Comparison of ENCODE assay signal across 8 cellular contexts in genomic region chr2:7430869-7431641, GRCh38.
A peak's percentile ranks its signal among the peaks of the same experiment; 100 is the strongest.
DNase-seq lines count a peak whose midpoint lies in the region; ATAC-seq, FAIRE-seq and TF ChIP-seq lines count a peak whose summit lies in the region.

No MANE protein-coding gene starts in this region.

- no peaks in the 10 kb centered on the region for H3K9me3 ChIP-seq in neutrophil

- TF ChIP-seq CTCF in neutrophil (IDR thresholded peaks at IDR 0.05) = no peak

- intact Hi-C loops in activated CD4-positive, alpha-beta memory T cell treated with anti-CD3 and anti-CD28 coated beads for 36 hours (cut with micrococcal nuclease) = loop anchor here (10.0 kb wide), 2 partner anchors 516 to 904 kb away; partner anchors contain the start of gene RNF144A

- peak overlapping the region; percentile 65 to 69 for H3K4me3 ChIP-seq in neutrophil (ENCODE audit: low read depth in 1 of 2, low read length in 1 of 2)

- POLR2A ChIA-PET in activated CD4-positive, alpha-beta memory T cell treated with anti-CD3 and anti-CD28 coated beads for 36 hours (lab: Charles Lee) = interaction anchor here (1.0 to 1.4 kb wide), 4 partner anchors 19 to 1251 kb away, joined by 3 to 4 read pairs (median 4); partner anchors contain the start of gene ID2

- CTCF ChIA-PET in activated CD4-positive, alpha-beta memory T cell treated with anti-CD3 and anti-CD28 coated beads for 36 hours (lab: Charles Lee) = no interaction called here

- H3K4me1 ChIP-seq in neutrophil (ENCODE audit: control insufficient read depth in 1 of 2, insufficient read depth in 1 of 2, low read depth in 1 of 2, low read length in 1 of 2) = peaks cover 52 to 61% of the 10 kb centered on the region in 2 experiments

- FAIRE-seq in HTR-8/SVneo (lab: Jason Lieb, UNC) = no peak

- peaks cover 28% of the 10 kb centered on the region for H3K27me3 ChIP-seq in neutrophil

- peaks cover 9% of the 10 kb centered on the region for H3K9me3 Mint-ChIP-seq in activated CD4-positive, alpha-beta memory T cell treated with anti-CD3 and anti-CD28 coated beads for 36 hours

- H3K27ac Mint-ChIP-seq in activated CD4-positive, alpha-beta memory T cell treated with anti-CD3 and anti-CD28 coated beads for 36 hours = peak overlapping the region; percentile 88

- peak; percentile 62 for ATAC-seq in HG03025 (IDR thresholded peaks at IDR 0.05; ENCODE audit: low FRiP score, unreplicated experiment)

- peaks cover 26% of the 10 kb centered on the region for H3K36me3 Mint-ChIP-seq in activated CD4-positive, alpha-beta memory T cell treated with anti-CD3 and anti-CD28 coated beads for 36 hours

- peak overlapping the region; percentile 74 for H3K4me3 Mint-ChIP-seq in activated CD4-positive, alpha-beta memory T cell treated with anti-CD3 and anti-CD28 coated beads for 36 hours

- peaks cover 59% of the 10 kb centered on the region for H3K4me1 Mint-ChIP-seq in activated CD4-positive, alpha-beta memory T cell treated with anti-CD3 and anti-CD28 coated beads for 36 hours (ENCODE audit: low read depth)

- H3K27ac ChIP-seq in neutrophil = peak overlapping the region; percentile 81

- DNase-seq in DMS53 treated with DMSO at 0.1 percent for 48 hours (lab: John Stamatoyannopoulos, UW; ENCODE audit: unreplicated experiment) (peak; percentile 33), foreskin melanocyte (peak; percentile 82), HTR-8/SVneo (ENCODE audit: insufficient read length, low spot score) (no peak), cerebellar nuclear complex (lab: John Stamatoyannopoulos, UW) (no peak), middle frontal gyrus (ENCODE audit: extremely low spot score, low spot score) (no peak)
- DNase-seq in activated CD4-positive, alpha-beta memory T cell treated with anti-CD3 and anti-CD28 coated beads for 36 hours = peak; percentile 78

- H3K36me3 ChIP-seq in neutrophil = no peaks in the 10 kb centered on the region

- H3K27me3 Mint-ChIP-seq in activated CD4-positive, alpha-beta memory T cell treated with anti-CD3 and anti-CD28 coated beads for 36 hours = peaks cover 11% of the 10 kb centered on the region

Comparison
In these comparisons a context has a peak if more than half of its experiments do, and no peak if none do; other contexts are left out.
1. DNase-seq: peak in DMS53 treated with DMSO at 0.1 percent for 48 hours (single experiment), activated CD4-positive, alpha-beta memory T cell treated with anti-CD3 and anti-CD28 coated beads for 36 hours (single experiment) and foreskin melanocyte (single experiment); none in HTR-8/SVneo (single experiment), cerebellar nuclear complex (0 of 2) and middle frontal gyrus (single experiment).